Comparison of ENCODE assay signal across 11 cellular contexts in the genomic region with DNA sequence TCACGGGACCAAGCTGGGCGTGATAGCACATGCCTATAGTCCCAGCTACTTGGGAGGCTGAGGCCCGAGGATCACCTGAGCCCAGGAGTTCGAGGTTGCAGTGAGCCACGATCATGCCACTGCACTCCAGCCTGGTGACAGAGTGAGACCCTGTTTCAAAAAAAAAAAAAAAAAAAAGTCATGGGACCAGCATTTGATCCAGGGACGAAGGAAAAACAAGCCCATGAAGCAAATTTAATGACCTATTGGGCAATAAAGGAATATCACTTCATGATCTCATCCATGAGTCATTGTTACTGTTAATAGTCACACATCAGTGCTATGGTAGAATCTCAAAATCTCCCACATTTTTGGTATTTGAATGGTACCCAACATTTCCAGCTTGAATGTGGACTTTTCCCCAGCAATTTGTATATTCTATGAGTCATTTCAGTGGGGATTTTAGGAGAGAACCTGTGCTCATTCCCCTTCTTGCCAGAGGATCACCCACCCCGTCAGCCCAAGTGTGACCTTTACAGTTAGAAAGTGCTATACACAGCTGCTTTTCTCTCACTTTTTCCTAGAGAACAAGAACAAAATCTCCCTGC. TPM values are rescaled to one million over a fixed set of nuclear protein-coding genes. Genes with fewer than 3 reads are reported as not detected.
A peak's percentile ranks its signal among the peaks of the same experiment; 100 is the strongest.
DNase-seq lines count a peak whose midpoint lies in the region; ATAC-seq, FAIRE-seq and TF ChIP-seq lines count a peak whose summit lies in the region.
"Had no signal": no experiment of that assay in that cellular context is flagged by ENCODE, and none has a peak within 500 bp of the region (broad histone marks: within the 10 kb centered on the region; RNA-seq: fewer than 3 reads in every experiment).

No MANE protein-coding gene starts in this region.

- H3K36me3 ChIP-seq in thyroid gland: no peaks in the 10 kb centered on the region
- no peaks in the 10 kb centered on the region for H3K36me3 ChIP-seq in WERI-Rb-1
- H3K36me3 ChIP-seq: BE2C had no signal

- peak; percentile 69 for FAIRE-seq in islet of Langerhans (lab: Jason Lieb, UNC)
- FAIRE-seq: endometrium had no signal

- DNase-seq in activated CD4-positive, alpha-beta T cell treated with anti-CD3 and anti-CD28 coated beads, Interleukin-2, amount 10 ng/mL, durations not matched to agents 24 days and 14 days: no peak
- DNase-seq in activated CD4-positive, alpha-beta T cell treated with anti-CD3 and anti-CD28 coated beads for 1 hour: no peak
- DNase-seq in amniotic stem cell (lab: John Stamatoyannopoulos, UW) (peak; percentile 69), thyroid gland (no peak), WERI-Rb-1 (no peak), SIG-M5 (lab: John Stamatoyannopoulos, UW) (no peak)
- DNase-seq: BE2C, GOT3 had no signal

- H3K4me3 ChIP-seq in thyroid gland (replicated peaks in 1 of 3) (no peak overlapping the region), WERI-Rb-1 (ENCODE audit: low read depth, low read length) (no peak overlapping the region)

- TF ChIP-seq CTCF in thyroid gland (IDR thresholded peaks at IDR 0.05): no peak
- no peak for TF ChIP-seq CTCF in WERI-Rb-1 (IDR thresholded peaks at IDR 0.05; ENCODE audit: low read depth, low read length)

- peaks cover 6% of the 10 kb centered on the region for H3K27me3 Mint-ChIP-seq in activated CD4-positive, alpha-beta T cell treated with anti-CD3 and anti-CD28 coated beads, Interleukin-2, amount 10 ng/mL, durations not matched to agents 24 days and 14 days

- ATAC-seq in HG02981 (IDR thresholded peaks at IDR 0.05; ENCODE audit: unreplicated experiment): no peak

- intact Hi-C loops in activated CD4-positive, alpha-beta T cell treated with anti-CD3 and anti-CD28 coated beads, Interleukin-2, amount 10 ng/mL, durations not matched to agents 24 days and 14 days (cut with micrococcal nuclease): no loop called here
- intact Hi-C loops in thyroid gland (cut with DNase I): no loop called here

- H3K27ac ChIP-seq in thyroid gland (peak overlapping the region; percentile 24 to 55 (median 50)), WERI-Rb-1 (no peak overlapping the region)

- H3K27me3 ChIP-seq in thyroid gland (no peaks in the 10 kb centered on the region), WERI-Rb-1 (ENCODE audit: insufficient read depth, low read depth, severe bottlenecking) (no peaks in the 10 kb centered on the region)
- H3K27me3 ChIP-seq: BE2C had no signal

- peaks cover 2% of the 10 kb centered on the region for H3K36me3 Mint-ChIP-seq in activated CD4-positive, alpha-beta T cell treated with anti-CD3 and anti-CD28 coated beads, Interleukin-2, amount 10 ng/mL, durations not matched to agents 24 days and 14 days (ENCODE audit: low read depth)

- H3K9me3 ChIP-seq in thyroid gland: no peaks in the 10 kb centered on the region
- H3K9me3 ChIP-seq in WERI-Rb-1 (ENCODE audit: severe bottlenecking): no peaks in the 10 kb centered on the region
- H3K9me3 ChIP-seq: BE2C had no signal

- H3K4me1 ChIP-seq in thyroid gland: peaks cover 0 to 14% of the 10 kb centered on the region in 2 donors
- H3K4me1 ChIP-seq: BE2C had no signal

- peak overlapping the region; percentile 71 for H3K27ac Mint-ChIP-seq in activated CD4-positive, alpha-beta T cell treated with anti-CD3 and anti-CD28 coated beads, Interleukin-2, amount 10 ng/mL, durations not matched to agents 24 days and 14 days

- 82 to 89% methylated on average over 7 of the region's 7 CpGs for WGBS in thyroid gland, 2 donors

- no peak for TF ChIP-seq POLR2A in thyroid gland (IDR thresholded peaks at IDR 0.05)

- H3K4me3 Mint-ChIP-seq in activated CD4-positive, alpha-beta T cell treated with anti-CD3 and anti-CD28 coated beads, Interleukin-2, amount 10 ng/mL, durations not matched to agents 24 days and 14 days: no peak overlapping the region

- H3K4me1 Mint-ChIP-seq in activated CD4-positive, alpha-beta T cell treated with anti-CD3 and anti-CD28 coated beads, Interleukin-2, amount 10 ng/mL, durations not matched to agents 24 days and 14 days: peaks cover 15% of the 10 kb centered on the region

- H3K9me3 Mint-ChIP-seq in activated CD4-positive, alpha-beta T cell treated with anti-CD3 and anti-CD28 coated beads, Interleukin-2, amount 10 ng/mL, durations not matched to agents 24 days and 14 days: peaks cover 6% of the 10 kb centered on the region

RNA-seq across cellular contexts. Expression of gene SOD2, which starts 8.5 kb away (rescaled TPM):
- 83.0 and 88.3 TPM in 2 replicates for total RNA-seq in activated CD4-positive, alpha-beta T cell treated with anti-CD3 and anti-CD28 coated beads, Interleukin-2, amount 10 ng/mL, durations not matched to agents 24 days and 14 days
- total RNA-seq in thyroid gland: 100 to 1,000 TPM; 132 to 601 (median 296) TPM

RNA-seq across cellular contexts. Expression of gene WTAP, which starts 25.8 kb away (rescaled TPM):
- total RNA-seq in activated CD4-positive, alpha-beta T cell treated with anti-CD3 and anti-CD28 coated beads, Interleukin-2, amount 10 ng/mL, durations not matched to agents 24 days and 14 days: 107 and 109 TPM in 2 replicates
- total RNA-seq in thyroid gland: 100 to 1,000 TPM in 3 of 4 donors, 10 to 100 TPM in 1; 83.6 to 132 (median 119) TPM
